Comparison of ENCODE assay signal across 1 cellular context in genomic region chr2:120538691-120539420, GRCh38.
TF ChIP-seq lines count a peak whose summit lies in the region.

No MANE protein-coding gene starts in this region.

TF ChIP-seq in HepG2, 621 proteins besides CTCF, POLR2A, EP300 and RAD21 (continued from another document and continues in another):
- TF ChIP-seq PAXIP1 (CRISPR knock-in tag; conservative IDR thresholded peaks at IDR 0.05) (peak; percentile 53), AHDC1 (CRISPR knock-in tag; IDR thresholded peaks at IDR 0.05; ENCODE audit: borderline replicate concordance) (no peak), ZNF276 (CRISPR knock-in tag; IDR thresholded peaks at IDR 0.05; ENCODE audit: low read depth) (0 out of 2 replicates have a peak, but pooled peaks have one; percentile 31), NFATC3 (CRISPR knock-in tag; IDR thresholded peaks at IDR 0.05) (no peak), ZSCAN9 (CRISPR knock-in tag; IDR thresholded peaks at IDR 0.05; ENCODE audit: borderline replicate concordance) (no peak), ZNF280B (CRISPR knock-in tag; IDR thresholded peaks at IDR 0.05; ENCODE audit: borderline replicate concordance) (peak; percentile 81; the same call in 1 of the 2 replicates), REST (IDR thresholded peaks at IDR 0.05; ENCODE audit: borderline replicate concordance in 1 of 2, low read depth in 1 of 2, low read length in 2 of 2) (no peak), ZNF513 (CRISPR knock-in tag; conservative IDR thresholded peaks at IDR 0.05) (no peak), ZNF580 (CRISPR knock-in tag; IDR thresholded peaks at IDR 0.05; ENCODE audit: borderline replicate concordance, low read depth) (no peak), ZNF703 (CRISPR knock-in tag; IDR thresholded peaks at IDR 0.05; ENCODE audit: borderline replicate concordance) (no peak), REL (CRISPR knock-in tag; conservative IDR thresholded peaks at IDR 0.05) (no peak), SP140L (CRISPR knock-in tag; IDR thresholded peaks at IDR 0.05; ENCODE audit: borderline replicate concordance) (no peak), ZSCAN21 (CRISPR knock-in tag; IDR thresholded peaks at IDR 0.05; ENCODE audit: borderline replicate concordance) (no peak), ZNF124 (CRISPR knock-in tag; IDR thresholded peaks at IDR 0.05) (no peak), ZNF644 (CRISPR knock-in tag; IDR thresholded peaks at IDR 0.05; ENCODE audit: low read depth) (peak; percentile 51; the same call in 1 of the 2 replicates), ZNF768 (CRISPR knock-in tag; IDR thresholded peaks at IDR 0.05) (no peak), ZNF589 (CRISPR knock-in tag; conservative IDR thresholded peaks at IDR 0.05) (no peak), ZBTB34 (CRISPR knock-in tag; IDR thresholded peaks at IDR 0.05) (no peak), CCAR2 (optimal IDR thresholded peaks at IDR 0.05; ENCODE audit: low read depth, low read length) (no peak), NFYC (CRISPR knock-in tag; IDR thresholded peaks at IDR 0.05) (no peak), ATF4 (CRISPR knock-in tag; IDR thresholded peaks at IDR 0.05) (no peak), HOXA7 (CRISPR knock-in tag; IDR thresholded peaks at IDR 0.05) (no peak), DR1 (CRISPR knock-in tag; IDR thresholded peaks at IDR 0.05) (no peak), NCOA2 (CRISPR knock-in tag; IDR thresholded peaks at IDR 0.05) (no peak), ZMAT3 (CRISPR knock-in tag; conservative IDR thresholded peaks at IDR 0.05) (no peak), HBP1 (CRISPR knock-in tag; IDR thresholded peaks at IDR 0.05; ENCODE audit: low read depth) (no peak), ZNF652 (CRISPR knock-in tag; IDR thresholded peaks at IDR 0.05; ENCODE audit: borderline replicate concordance, low read depth) (no peak), ZNF557 (CRISPR knock-in tag; IDR thresholded peaks at IDR 0.05) (no peak), THRA (CRISPR knock-in tag; IDR thresholded peaks at IDR 0.05; ENCODE audit: borderline replicate concordance) (peak; percentile 7; the same call in 1 of the 2 replicates), ARNTL (CRISPR knock-in tag; IDR thresholded peaks at IDR 0.05) (no peak)
